ENCODE assay signal across 14 cellular contexts in genomic region chr11:71095294-71095850, GRCh38.
DNase-seq lines count a peak whose midpoint lies in the region; ATAC-seq and TF ChIP-seq lines count a peak whose summit lies in the region.
"Had no signal": no experiment of that assay in that cellular context is flagged by ENCODE, and none has a peak within 500 bp of the region (broad histone marks: within the 10 kb centered on the region; RNA-seq: fewer than 3 reads in every experiment).

No MANE protein-coding gene starts in this region.

- H3K27ac ChIP-seq in lower lobe of right lung (no peak overlapping the region), upper lobe of right lung (no peak overlapping the region)
- H3K27ac ChIP-seq: BLaER1 treated with 17β-estradiol and CSF1 and Interleukin-3, amounts not matched to agents 10 nM and 100 nM; HL-60 had no signal

- H3K4me3 ChIP-seq in lower lobe of right lung (no peak overlapping the region), upper lobe of right lung (no peak overlapping the region)
- H3K4me3 ChIP-seq: BLaER1 treated with 17β-estradiol and CSF1 and Interleukin-3, amounts not matched to agents 10 nM and 100 nM; HAP-1 had no signal

- H3K4me1 ChIP-seq in lower lobe of right lung (no peaks in the 10 kb centered on the region), upper lobe of right lung (no peaks in the 10 kb centered on the region)
- H3K4me1 ChIP-seq: HAP-1 had no signal

- TF ChIP-seq CTCF in lower lobe of right lung (IDR thresholded peaks at IDR 0.05) (no peak), upper lobe of right lung (IDR thresholded peaks at IDR 0.05) (no peak)

- ATAC-seq in lower lobe of right lung, result peak; percentile 53 to 55
- ATAC-seq in upper lobe of right lung, result peak; percentile 65
- ATAC-seq in HG03439 (IDR thresholded peaks at IDR 0.05; ENCODE audit: unreplicated experiment), result no peak

- peak; percentile 93 for DNase-seq in DMS79 treated with DMSO at 0.1 percent for 48 hours (lab: John Stamatoyannopoulos, UW)
- DNase-seq in NCI-H345 treated with DMSO at 0.1 percent for 48 hours (lab: John Stamatoyannopoulos, UW; ENCODE audit: unreplicated experiment), result peak; percentile 13
- DNase-seq in lower lobe of right lung, result no peak
- no peak for DNase-seq in upper lobe of right lung
- no peak for DNase-seq in NCI-H774 (lab: John Stamatoyannopoulos, UW)
- DNase-seq in iPS-NIHi7 (ENCODE audit: extremely low spot score), result no peak
- DNase-seq: ACHN; CD4-positive, CD25-positive, alpha-beta regulatory T cell; DMS53; GOT3 had no signal

- H3K9me3 ChIP-seq in lower lobe of right lung (no peaks in the 10 kb centered on the region), upper lobe of right lung (no peaks in the 10 kb centered on the region)
- H3K9me3 ChIP-seq: BLaER1 treated with 17β-estradiol and CSF1 and Interleukin-3, amounts not matched to agents 10 nM and 100 nM; HAP-1 had no signal

- H3K27me3 ChIP-seq in lower lobe of right lung (ENCODE audit: low read depth) (no peaks in the 10 kb centered on the region), upper lobe of right lung (no peaks in the 10 kb centered on the region)
- H3K27me3 ChIP-seq: BLaER1 treated with 17β-estradiol and CSF1 and Interleukin-3, amounts not matched to agents 10 nM and 100 nM had no signal

- H3K36me3 ChIP-seq in lower lobe of right lung, result peaks cover 8% of the 10 kb centered on the region
- H3K36me3 ChIP-seq in upper lobe of right lung, result peaks cover 3% of the 10 kb centered on the region
- H3K36me3 ChIP-seq: BLaER1 treated with 17β-estradiol and CSF1 and Interleukin-3, amounts not matched to agents 10 nM and 100 nM; HAP-1 had no signal

- intact Hi-C loops in lower lobe of right lung (cut with DNase I) (no loop called here), upper lobe of right lung (cut with DNase I) (no loop called here)

Comparison
In these comparisons a context has a peak if more than half of its experiments do, and no peak if none do; other contexts are left out.
1. DNase-seq: peak in DMS79 treated with DMSO at 0.1 percent for 48 hours (single experiment) and NCI-H345 treated with DMSO at 0.1 percent for 48 hours (single experiment); none in lower lobe of right lung (single experiment), upper lobe of right lung (single experiment), NCI-H774 (single experiment) and iPS-NIHi7 (single experiment).